In the genomic region with DNA sequence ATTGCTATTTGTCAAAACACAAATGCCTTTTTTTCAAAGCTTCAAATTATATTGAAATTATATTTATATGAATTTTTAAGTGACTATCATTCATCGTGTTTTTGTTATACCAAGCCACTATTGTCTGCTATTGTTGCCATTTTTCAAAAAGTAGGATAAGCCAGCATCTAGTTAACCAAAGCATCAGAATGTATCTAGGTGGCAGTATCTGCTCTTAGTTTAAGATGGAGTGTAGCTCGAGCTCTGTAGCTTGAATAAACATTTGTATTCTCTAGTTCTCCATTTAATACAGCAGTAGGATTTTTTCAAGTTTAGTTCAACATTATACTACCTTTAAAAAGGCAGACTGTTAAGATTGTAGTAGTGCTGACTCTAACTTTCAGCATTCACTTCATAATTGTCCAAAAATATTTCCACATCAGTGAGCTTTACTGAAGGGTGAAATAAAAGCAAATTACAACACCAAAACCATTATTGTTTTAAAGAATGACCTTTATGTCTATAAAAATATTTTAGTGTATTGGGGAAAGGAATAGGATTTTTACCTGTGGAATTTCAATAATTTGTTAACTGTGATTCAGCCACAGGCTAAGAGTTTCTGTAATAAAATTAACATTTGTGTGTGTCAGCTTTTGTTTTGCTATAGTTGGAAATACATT, we compare ENCODE assay signal across 9 cellular contexts. TPM values are rescaled to one million over a fixed set of nuclear protein-coding genes. Genes with fewer than 3 reads are reported as not detected.
DNase-seq lines count a peak whose midpoint lies in the region; ATAC-seq and TF ChIP-seq lines count a peak whose summit lies in the region.
"Had no signal": no experiment of that assay in that cellular context is flagged by ENCODE, and none has a peak within 500 bp of the region (broad histone marks: within the 10 kb centered on the region; RNA-seq: fewer than 3 reads in every experiment).

No MANE protein-coding gene starts in this region.

- POLR2A ChIA-PET in activated CD4-positive, alpha-beta T cell treated with anti-CD3 and anti-CD28 coated beads for 36 hours (lab: Charles Lee): no interaction called here

- CTCF ChIA-PET in activated CD4-positive, alpha-beta T cell treated with anti-CD3 and anti-CD28 coated beads for 36 hours (lab: Charles Lee): interaction anchor here (1.1 to 2.0 kb wide), 3 partner anchors 11 to 334 kb away, joined by 4 to 6 read pairs (median 5); no protein-coding TSS in a partner anchor

- ATAC-seq in lower lobe of right lung (peak in 1 of 2 donors; percentile 66), aorta (ENCODE audit: low FRiP score) (no peak)
- no peak for ATAC-seq in activated CD4-positive, alpha-beta T cell treated with anti-CD3 and anti-CD28 coated beads for 36 hours

- peak; percentile 56 for TF ChIP-seq CTCF in LNCaP clone FGC (IDR thresholded peaks at IDR 0.05; ENCODE audit: control insufficient read depth, extremely low read depth, insufficient read depth)
- peak; percentile 26 for TF ChIP-seq CTCF in lower lobe of right lung (IDR thresholded peaks at IDR 0.05)

- no peaks in the 10 kb centered on the region for H3K27me3 ChIP-seq in lower lobe of right lung (ENCODE audit: low read depth)
- no peaks in the 10 kb centered on the region for H3K27me3 ChIP-seq in aorta (ENCODE audit: control insufficient read depth in 1 of 2, insufficient read depth in 2 of 2, low read length in 1 of 2)

- WGBS in aorta, 2 donors: 13 to 20% methylated on average over 2 of the region's 2 CpGs

- no peaks in the 10 kb centered on the region for H3K36me3 Mint-ChIP-seq in activated CD4-positive, alpha-beta T cell treated with anti-CD3 and anti-CD28 coated beads for 36 hours (ENCODE audit: low read depth)

- no peaks in the 10 kb centered on the region for H3K4me1 Mint-ChIP-seq in activated CD4-positive, alpha-beta T cell treated with anti-CD3 and anti-CD28 coated beads for 36 hours

- peak overlapping the region; percentile 32 for H3K27ac ChIP-seq in lower lobe of right lung
- H3K27ac ChIP-seq in aorta (ENCODE audit: low read depth in 1 of 2, low read length in 2 of 2): no peak overlapping the region
- H3K27ac ChIP-seq: epithelial cell of prostate had no signal

- DNase-seq in DMS114 treated with DMSO at 0.1 percent for 48 hours (lab: John Stamatoyannopoulos, UW; ENCODE audit: unreplicated experiment) (peak; percentile 29), LNCaP clone FGC (ENCODE audit: low read depth) (no peak), astrocyte of the hippocampus (ENCODE audit: low read depth, low spot score) (peak; percentile 37), lower lobe of right lung (no peak), activated gamma-delta T cell (lab: John Stamatoyannopoulos, UW) (no peak), aorta (no peak)
- no peak for DNase-seq in stimulated activated CD4-positive, alpha-beta T cell treated with anti-CD3 and anti-CD28 coated beads, Interleukin-15, amount 100 ng/mL, for 24 hours
- DNase-seq in activated CD4-positive, alpha-beta T cell treated with anti-CD3 and anti-CD28 coated beads for 36 hours: no peak

- peaks cover 19% of the 10 kb centered on the region for H3K4me1 ChIP-seq in lower lobe of right lung
- no peaks in the 10 kb centered on the region for H3K4me1 ChIP-seq in aorta (ENCODE audit: control insufficient read depth in 1 of 2, insufficient read depth in 2 of 2, low read length in 2 of 2)

- H3K9me3 ChIP-seq in lower lobe of right lung: no peaks in the 10 kb centered on the region
- H3K9me3 ChIP-seq in aorta (ENCODE audit: control insufficient read depth, low read length): no peaks in the 10 kb centered on the region

- H3K36me3 ChIP-seq in lower lobe of right lung (no peaks in the 10 kb centered on the region), aorta (ENCODE audit: control insufficient read depth in 1 of 2, insufficient read depth in 2 of 2, low read length in 1 of 2) (no peaks in the 10 kb centered on the region)

- H3K27ac Mint-ChIP-seq in activated CD4-positive, alpha-beta T cell treated with anti-CD3 and anti-CD28 coated beads for 36 hours: no peak overlapping the region

- H3K4me3 ChIP-seq in LNCaP clone FGC (ENCODE audit: low read depth, low read length) (no peak overlapping the region), lower lobe of right lung (peak overlapping the region; percentile 27), aorta (ENCODE audit: low read length in 2 of 2) (no peak overlapping the region)

- H3K9me3 Mint-ChIP-seq in activated CD4-positive, alpha-beta T cell treated with anti-CD3 and anti-CD28 coated beads for 36 hours (ENCODE audit: low read depth): no peaks in the 10 kb centered on the region

- no peaks in the 10 kb centered on the region for H3K27me3 Mint-ChIP-seq in activated CD4-positive, alpha-beta T cell treated with anti-CD3 and anti-CD28 coated beads for 36 hours

- no peak overlapping the region for H3K4me3 Mint-ChIP-seq in activated CD4-positive, alpha-beta T cell treated with anti-CD3 and anti-CD28 coated beads for 36 hours

- intact Hi-C loops in lower lobe of right lung (cut with DNase I): no loop called here
- intact Hi-C loops in aorta (cut with DNase I): no loop called here
- intact Hi-C loops in activated CD4-positive, alpha-beta T cell treated with anti-CD3 and anti-CD28 coated beads for 36 hours (cut with DNase I, micrococcal nuclease): loop anchor here (1.0 to 5.0 kb wide), 2 partner anchors 331 to 333 kb away; no protein-coding TSS in a partner anchor

RNA-seq across cellular contexts. Expression of gene C15orf61, which starts 19.6 kb away (rescaled TPM):
- total RNA-seq in lower lobe of right lung: 7.2 TPM
- 1 to 10 TPM; 3.0 to 4.4 TPM for total RNA-seq in aorta
- 1 to 10 TPM; 1.2 to 4.9 TPM for polyA plus RNA-seq in aorta
- total RNA-seq in activated CD4-positive, alpha-beta T cell treated with anti-CD3 and anti-CD28 coated beads for 36 hours: 1 to 10 TPM; 3.4 to 5.0 TPM

RNA-seq across cellular contexts. Expression of gene MAP2K5, which starts 41.2 kb away (rescaled TPM):
- total RNA-seq in lower lobe of right lung (25.5 TPM), aorta (10 to 100 TPM; 17.6 to 29.2 TPM)
- polyA plus RNA-seq in aorta: 10 to 100 TPM in 1 of 2 donors, 1 to 10 TPM in 1; 7.3 to 16.5 TPM
- 10 to 100 TPM; 18.0 to 26.7 TPM for total RNA-seq in activated CD4-positive, alpha-beta T cell treated with anti-CD3 and anti-CD28 coated beads for 36 hours

Comparison
In these comparisons a context has a peak if more than half of its experiments do, and no peak if none do; other contexts are left out.
1. DNase-seq: peak in DMS114 treated with DMSO at 0.1 percent for 48 hours (single experiment) and astrocyte of the hippocampus (single experiment); none in LNCaP clone FGC (single experiment), lower lobe of right lung (single experiment), activated gamma-delta T cell (single experiment), aorta (0 of 2), stimulated activated CD4-positive, alpha-beta T cell treated with anti-CD3 and anti-CD28 coated beads, Interleukin-15, amount 100 ng/mL, for 24 hours (single experiment) and activated CD4-positive, alpha-beta T cell treated with anti-CD3 and anti-CD28 coated beads for 36 hours (single experiment).
2. intact Hi-C loops: an anchor here in activated CD4-positive, alpha-beta T cell treated with anti-CD3 and anti-CD28 coated beads for 36 hours (1.0 to 5.0 kb wide); none called in lower lobe of right lung and aorta.